ENCODE assay signal across 9 cellular contexts in genomic region chr19:55477905-55478304, GRCh38. TPM values are rescaled to one million over a fixed set of nuclear protein-coding genes. Genes with fewer than 3 reads are reported as not detected.
DNase-seq lines count a peak whose midpoint lies in the region; ATAC-seq and TF ChIP-seq lines count a peak whose summit lies in the region.
"Had no signal": no experiment of that assay in that cellular context is flagged by ENCODE, and none has a peak within 500 bp of the region (broad histone marks: within the 10 kb centered on the region; RNA-seq: fewer than 3 reads in every experiment).

No MANE protein-coding gene starts in this region.

- no peaks in the 10 kb centered on the region for H3K9me3 Mint-ChIP-seq in activated T-cell treated with anti-CD3 and anti-CD28 coated beads, Interleukin-2, amount 50 U/mL, for 24 hours
- H3K9me3 Mint-ChIP-seq in stimulated activated memory B cell treated with anti-CD40 and anti-IgM and Interleukin-4, amounts not matched to agents 10 μg/mL and 1 μg/mL and 100 μg/mL, for 72 hours = no peaks in the 10 kb centered on the region

- no peaks in the 10 kb centered on the region for H3F3A ChIP-seq in SU-DHL-6 (ENCODE audit: insufficient read depth)

- no peaks in the 10 kb centered on the region for H3K9me2 ChIP-seq in SU-DHL-6 (replicated peaks; ENCODE audit: insufficient read depth, low read length)

- H3K9me3 ChIP-seq in SU-DHL-6 (ENCODE audit: insufficient read depth, low read length) = no peaks in the 10 kb centered on the region
- no peaks in the 10 kb centered on the region; the same call in 1 of the 2 replicates for H3K9me3 ChIP-seq in BE2C
- H3K9me3 ChIP-seq: prostate gland had no signal

- H2AFZ ChIP-seq in SU-DHL-6 (ENCODE audit: low read depth, low read length, severe bottlenecking) = no peak overlapping the region

- no peak for ATAC-seq in stimulated activated memory B cell treated with anti-CD40 and anti-IgM and Interleukin-4, amounts not matched to agents 10 μg/mL and 1 μg/mL and 100 μg/mL, for 72 hours
- no peak for ATAC-seq in GM18517 (IDR thresholded peaks at IDR 0.05; ENCODE audit: unreplicated experiment)

- no peaks in the 10 kb centered on the region for H3K36me3 ChIP-seq in SU-DHL-6 (ENCODE audit: low read length)
- peaks cover 6% of the 10 kb centered on the region; the same call in 1 of the 2 replicates for H3K36me3 ChIP-seq in BE2C

- peak overlapping the region; percentile 62 for H3K27ac Mint-ChIP-seq in activated T-cell treated with anti-CD3 and anti-CD28 coated beads, Interleukin-2, amount 50 U/mL, for 24 hours
- H3K27ac Mint-ChIP-seq in stimulated activated memory B cell treated with anti-CD40 and anti-IgM and Interleukin-4, amounts not matched to agents 10 μg/mL and 1 μg/mL and 100 μg/mL, for 72 hours = peak overlapping the region; percentile 5

- peaks cover 17% of the 10 kb centered on the region for H3K36me3 Mint-ChIP-seq in activated T-cell treated with anti-CD3 and anti-CD28 coated beads, Interleukin-2, amount 50 U/mL, for 24 hours (ENCODE audit: low read depth)
- H3K36me3 Mint-ChIP-seq in stimulated activated memory B cell treated with anti-CD40 and anti-IgM and Interleukin-4, amounts not matched to agents 10 μg/mL and 1 μg/mL and 100 μg/mL, for 72 hours = peaks cover 24% of the 10 kb centered on the region

- no peak for TF ChIP-seq CTCF in SU-DHL-6 (IDR thresholded peaks at IDR 0.05; ENCODE audit: insufficient read depth, low read length, poor library complexity, severe bottlenecking)
- no peak for TF ChIP-seq CTCF in fibroblast of mammary gland (conservative IDR thresholded peaks at IDR 0.05; ENCODE audit: control insufficient read depth, insufficient read depth, low read depth, low read length)
- TF ChIP-seq CTCF in BE2C (IDR thresholded peaks at IDR 0.05; ENCODE audit: low read depth, low read length) = no peak

- no peaks in the 10 kb centered on the region for H3K27me3 Mint-ChIP-seq in activated T-cell treated with anti-CD3 and anti-CD28 coated beads, Interleukin-2, amount 50 U/mL, for 24 hours
- H3K27me3 Mint-ChIP-seq in stimulated activated memory B cell treated with anti-CD40 and anti-IgM and Interleukin-4, amounts not matched to agents 10 μg/mL and 1 μg/mL and 100 μg/mL, for 72 hours = no peaks in the 10 kb centered on the region

- H3K4me1 ChIP-seq in BE2C = peaks cover 5% of the 10 kb centered on the region; the same call in 1 of the 2 replicates
- H3K4me1 ChIP-seq: prostate gland had no signal

- no peak overlapping the region for H3K9ac ChIP-seq in SU-DHL-6 (ENCODE audit: low read length)

- H3K4me3 Mint-ChIP-seq in activated T-cell treated with anti-CD3 and anti-CD28 coated beads, Interleukin-2, amount 50 U/mL, for 24 hours = peak overlapping the region; percentile 92
- H3K4me3 Mint-ChIP-seq in stimulated activated memory B cell treated with anti-CD40 and anti-IgM and Interleukin-4, amounts not matched to agents 10 μg/mL and 1 μg/mL and 100 μg/mL, for 72 hours = peak overlapping the region; percentile 86

- no peak for DNase-seq in activated T-cell treated with anti-CD3 and anti-CD28 coated beads, Interleukin-2, amount 50 U/mL, for 24 hours
- DNase-seq in activated T-cell treated with anti-CD3 and anti-CD28 coated beads, Interleukin-2, amount 50 U/mL, for 48 hours = no peak
- DNase-seq in fibroblast of mammary gland (ENCODE audit: low read depth) = no peak
- no peak for DNase-seq in DMS79 (lab: John Stamatoyannopoulos, UW)
- DNase-seq in BE2C = no peak

- H3K27me3 ChIP-seq in SU-DHL-6 (ENCODE audit: low read length) (no peaks in the 10 kb centered on the region), BE2C (no peaks in the 10 kb centered on the region)

- H4K20me1 ChIP-seq in SU-DHL-6 (ENCODE audit: low read depth, low read length) = no peaks in the 10 kb centered on the region

- peak overlapping the region; percentile 76 for H3K4me3 ChIP-seq in SU-DHL-6 (ENCODE audit: insufficient read depth, low read length, poor library complexity, severe bottlenecking)
- peak overlapping the region; percentile 64 for H3K4me3 ChIP-seq in fibroblast of mammary gland (ENCODE audit: control insufficient read depth, low read depth, low read length)
- no peak overlapping the region for H3K4me3 ChIP-seq in BE2C (ENCODE audit: low read depth, low read length)

- peaks cover 34% of the 10 kb centered on the region for H3K4me1 Mint-ChIP-seq in activated T-cell treated with anti-CD3 and anti-CD28 coated beads, Interleukin-2, amount 50 U/mL, for 24 hours (ENCODE audit: low read depth)
- H3K4me1 Mint-ChIP-seq in stimulated activated memory B cell treated with anti-CD40 and anti-IgM and Interleukin-4, amounts not matched to agents 10 μg/mL and 1 μg/mL and 100 μg/mL, for 72 hours = peaks cover 41% of the 10 kb centered on the region

- H3K79me2 ChIP-seq in SU-DHL-6 (ENCODE audit: insufficient read depth, low read length) = peaks cover 14% of the 10 kb centered on the region; the same call in 1 of the 2 replicates

- peak overlapping the region; percentile 70 for H3K4me2 ChIP-seq in SU-DHL-6 (ENCODE audit: low read depth, low read length, poor library complexity, severe bottlenecking)

- H3K27ac ChIP-seq in SU-DHL-6 (ENCODE audit: low read depth, low read length) = no peak overlapping the region

RNA-seq across cellular contexts. Expression of gene ZNF628, which starts 1.5 kb away (rescaled TPM):
- 18.3 TPM for polyA plus RNA-seq in BE2C (2012; ENCODE audit: insufficient read depth, insufficient read length, low read depth)

RNA-seq across cellular contexts. Expression of gene NAT14, which starts 7.1 kb away (rescaled TPM):
- 169 TPM for polyA plus RNA-seq in BE2C (2012; ENCODE audit: insufficient read depth, insufficient read length, low read depth)

RNA-seq across cellular contexts. Expression of gene SSC5D, which starts 10.3 kb away (rescaled TPM):
- 0.37 TPM for polyA plus RNA-seq in BE2C (2012; ENCODE audit: insufficient read depth, insufficient read length, low read depth)

RNA-seq across cellular contexts. Expression of gene C19orf85, which starts 13.4 kb away (rescaled TPM):
- polyA plus RNA-seq in BE2C (2012; ENCODE audit: insufficient read depth, insufficient read length, low read depth) = not detected

RNA-seq across cellular contexts. Expression of gene ISOC2, which starts 16.5 kb away (rescaled TPM):
- polyA plus RNA-seq in BE2C (2012; ENCODE audit: insufficient read depth, insufficient read length, low read depth) = 60.2 TPM
